In the genomic region with DNA sequence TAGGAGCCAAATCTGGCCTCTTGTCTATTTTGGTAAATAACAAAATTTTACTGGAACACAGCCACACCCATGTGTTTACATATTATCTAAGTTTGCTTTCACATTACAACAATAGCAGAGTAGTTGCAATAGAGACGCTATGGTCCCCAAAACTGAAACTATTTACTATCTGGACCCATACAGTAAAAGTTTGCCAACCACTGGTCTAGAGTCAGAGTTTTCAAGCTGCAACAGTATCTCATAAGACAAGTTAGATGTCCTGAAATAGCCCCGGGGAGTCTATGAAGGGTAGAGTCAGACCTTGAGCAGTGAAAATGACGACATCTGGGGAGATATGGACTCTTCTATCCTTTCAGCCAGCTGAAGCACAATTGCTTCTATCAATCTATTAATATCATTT, we compare ENCODE assay signal across 28 cellular contexts.
A peak's percentile ranks its signal among the peaks of the same experiment; 100 is the strongest.
DNase-seq lines count a peak whose midpoint lies in the region; ATAC-seq and TF ChIP-seq lines count a peak whose summit lies in the region.
"Had no signal": no experiment of that assay in that cellular context is flagged by ENCODE, and none has a peak within 500 bp of the region (broad histone marks: within the 10 kb centered on the region; RNA-seq: fewer than 3 reads in every experiment).

No MANE protein-coding gene starts in this region.

- H3K36me3 ChIP-seq in spleen, result no peaks in the 10 kb centered on the region
- H3K36me3 ChIP-seq: HAP-1 had no signal

- H3K9me3 ChIP-seq in spleen, result peaks cover 0 to under 1% (median 0%) of the 10 kb centered on the region in 8 donors
- H3K9me3 ChIP-seq: Caco-2, HAP-1 had no signal

- TF ChIP-seq POLR2A in spleen (IDR thresholded peaks at IDR 0.05), result no peak

- no peaks in the 10 kb centered on the region for H3K27me3 ChIP-seq in spleen (replicated peaks in 1 of 7)

- H3K4me1 ChIP-seq in spleen, result no peaks in the 10 kb centered on the region
- H3K4me1 ChIP-seq: Caco-2, HAP-1 had no signal

- H3K27ac Mint-ChIP-seq in natural killer cell treated with Interleukin-12 subunit alpha and Interleukin-12 subunit beta and Interleukin-15 and Interleukin-18, amount 100 ng/mL, for 72 hours, result no peak overlapping the region
- H3K27ac Mint-ChIP-seq: CD8-positive, alpha-beta T cell; T-cell had no signal

- H3K4me3 Mint-ChIP-seq in natural killer cell treated with Interleukin-12 subunit alpha and Interleukin-12 subunit beta and Interleukin-15 and Interleukin-18, amount 100 ng/mL, for 72 hours, result no peak overlapping the region
- H3K4me3 Mint-ChIP-seq: CD8-positive, alpha-beta T cell; T-cell had no signal

- no peak overlapping the region for H3K27ac ChIP-seq in spleen
- H3K27ac ChIP-seq: C4-2B had no signal

- WGBS in spleen, 5 donors, result 65 to 86% (median 81%) methylated on average over 3 of the region's 3 CpGs

- H3K9me3 Mint-ChIP-seq in natural killer cell treated with Interleukin-12 subunit alpha and Interleukin-12 subunit beta and Interleukin-15 and Interleukin-18, amount 100 ng/mL, for 72 hours, result peaks cover 4% of the 10 kb centered on the region

- no peak for DNase-seq in NCI-H446 treated with DMSO at 0.1 percent for 48 hours (lab: John Stamatoyannopoulos, UW)
- no peak for DNase-seq in spleen
- DNase-seq in natural killer cell treated with Interleukin-12 subunit alpha and Interleukin-12 subunit beta and Interleukin-15 and Interleukin-18, amount 100 ng/mL, for 72 hours (ENCODE audit: low spot score), result no peak
- DNase-seq: Caco-2; CD8-positive, alpha-beta T cell; DMS79 treated with DMSO at 0.1 percent for 48 hours; GF-D8; GOT3; Kasumi-1; MV-4-11; NCI-H1105; NCI-H1436 treated with DMSO at 0.1 percent for 48 hours; NCI-H187 treated with DMSO at 0.1 percent for 48 hours; NCI-H2171 treated with DMSO at 0.1 percent for 48 hours; NCI-H345; NCI-H524; NCI-H774; NK-92 treated with Interleukin-12 subunit alpha and Interleukin-12 subunit beta, amount 100 ng/mL, for 24 hours; Right ventricle myocardium superior; RPMI8226; T-cell had no signal

- no peaks in the 10 kb centered on the region for H3K4me1 Mint-ChIP-seq in natural killer cell treated with Interleukin-12 subunit alpha and Interleukin-12 subunit beta and Interleukin-15 and Interleukin-18, amount 100 ng/mL, for 72 hours (ENCODE audit: low read depth in 2 of 2)
- H3K4me1 Mint-ChIP-seq: T-cell had no signal

- no peaks in the 10 kb centered on the region for H3K36me3 Mint-ChIP-seq in natural killer cell treated with Interleukin-12 subunit alpha and Interleukin-12 subunit beta and Interleukin-15 and Interleukin-18, amount 100 ng/mL, for 72 hours
- H3K36me3 Mint-ChIP-seq: CD8-positive, alpha-beta T cell; T-cell had no signal

- peak; percentile 42 for ATAC-seq in GM18858 (IDR thresholded peaks at IDR 0.05; ENCODE audit: unreplicated experiment)
- ATAC-seq in GM19351 (IDR thresholded peaks at IDR 0.05; ENCODE audit: unreplicated experiment), result peak; percentile 56
- ATAC-seq in HG03520 (IDR thresholded peaks at IDR 0.05; ENCODE audit: unreplicated experiment), result peak; percentile 59
- ATAC-seq in HG03045 (IDR thresholded peaks at IDR 0.05; ENCODE audit: unreplicated experiment), result no peak
- no peak for ATAC-seq in natural killer cell treated with Interleukin-12 subunit alpha and Interleukin-12 subunit beta and Interleukin-15 and Interleukin-18, amount 100 ng/mL, for 72 hours
- ATAC-seq: CD8-positive, alpha-beta T cell; K562; T-cell had no signal

- H3K27me3 Mint-ChIP-seq in natural killer cell treated with Interleukin-12 subunit alpha and Interleukin-12 subunit beta and Interleukin-15 and Interleukin-18, amount 100 ng/mL, for 72 hours, result peaks cover 9 to 13% of the 10 kb centered on the region in 2 donors

- intact Hi-C loops in spleen (cut with DNase I; ENCODE audit: low total_unique reads), result no loop called here

- no peak overlapping the region for H3K4me3 ChIP-seq in spleen
- H3K4me3 ChIP-seq: HAP-1, K562 had no signal

- no peak for TF ChIP-seq CTCF in spleen (IDR thresholded peaks at IDR 0.05 in 8 of 11, conservative IDR thresholded peaks at IDR 0.05 in 3 of 11)

Comparison
In these comparisons a context has a peak if more than half of its experiments do, and no peak if none do; other contexts are left out.
1. ATAC-seq: peak in GM18858 (single experiment), GM19351 (single experiment) and HG03520 (single experiment); none in HG03045 (single experiment) and natural killer cell treated with Interleukin-12 subunit alpha and Interleukin-12 subunit beta and Interleukin-15 and Interleukin-18, amount 100 ng/mL, for 72 hours (0 of 2).